ENCODE assay signal across 14 cellular contexts in the genomic region with DNA sequence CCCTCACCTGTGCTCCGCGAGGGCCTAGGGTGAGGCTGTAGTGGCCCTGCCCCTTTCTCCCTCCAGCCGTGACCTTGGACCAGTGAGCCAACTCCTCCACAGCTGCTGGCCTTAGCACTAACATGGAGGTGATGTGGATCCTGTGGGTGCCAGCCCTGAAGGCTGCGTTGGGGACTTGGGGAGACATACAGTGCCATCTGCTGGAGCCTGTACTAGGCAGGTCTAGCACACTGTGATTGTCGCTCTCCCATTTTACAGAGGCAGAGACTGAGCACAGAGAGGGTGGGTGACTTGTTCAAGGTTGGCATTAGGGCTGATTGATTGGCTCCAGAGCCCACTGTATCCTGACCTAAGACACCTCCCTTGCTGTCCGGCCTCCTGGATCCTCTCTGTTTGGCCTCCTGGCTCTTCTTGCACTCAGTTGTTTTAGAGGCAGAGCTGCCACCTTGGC. TPM values are rescaled to one million over a fixed set of nuclear protein-coding genes. Genes with fewer than 3 reads are reported as not detected.
DNase-seq lines count a peak whose midpoint lies in the region; ATAC-seq and TF ChIP-seq lines count a peak whose summit lies in the region.
"Had no signal": no experiment of that assay in that cellular context is flagged by ENCODE, and none has a peak within 500 bp of the region (broad histone marks: within the 10 kb centered on the region; RNA-seq: fewer than 3 reads in every experiment).

No MANE protein-coding gene starts in this region.

- WGBS in sigmoid colon, 2 donors = 83 to 92% methylated on average over 6 of the region's 6 CpGs

- H3K36me3 ChIP-seq in brain microvascular endothelial cell (replicated peaks) (no peaks in the 10 kb centered on the region), sigmoid colon (peaks cover 0 to 51% (median 0%) of the 10 kb centered on the region in 4 donors)

- TF ChIP-seq EP300 in sigmoid colon (IDR thresholded peaks at IDR 0.05) = no peak

- no peaks in the 10 kb centered on the region for H3K27me3 Mint-ChIP-seq in activated CD8-positive, alpha-beta memory T cell treated with anti-CD3 and anti-CD28 coated beads, Interleukin-2, amount 10 ng/mL, durations not matched to agents 7 days and 5 days

- no peak for DNase-seq in activated CD8-positive, alpha-beta memory T cell treated with anti-CD3 and anti-CD28 coated beads, Interleukin-2, amount 10 ng/mL, durations not matched to agents 7 days and 5 days
- DNase-seq in activated CD8-positive, alpha-beta memory T cell treated with anti-CD3 and anti-CD28 coated beads for 24 hours = no peak
- DNase-seq in LNCaP clone FGC (ENCODE audit: low read depth) = no peak
- no peak for DNase-seq in brain microvascular endothelial cell
- peak; percentile 46 for DNase-seq in sigmoid colon
- no peak for DNase-seq in NOMO-1 treated with DMSO at 0.1 percent for 48 hours (lab: John Stamatoyannopoulos, UW; ENCODE audit: unreplicated experiment)
- DNase-seq: NCI-H1417 treated with DMSO at 0.1 percent for 48 hours, NCI-H524 treated with DMSO at 0.1 percent for 48 hours, nucleus accumbens had no signal

- TF ChIP-seq POLR2A in sigmoid colon (IDR thresholded peaks at IDR 0.05) = no peak

- peak; percentile 30; the same call in 1 of the 2 replicates for TF ChIP-seq CTCF in LNCaP clone FGC (IDR thresholded peaks at IDR 0.05; ENCODE audit: control insufficient read depth, extremely low read depth, insufficient read depth)
- TF ChIP-seq CTCF in brain microvascular endothelial cell (IDR thresholded peaks at IDR 0.05; ENCODE audit: low read depth, low read length, missing control alignments) = peak; percentile 34
- no peak for TF ChIP-seq CTCF in sigmoid colon (IDR thresholded peaks at IDR 0.05)

- H3K36me3 Mint-ChIP-seq in activated CD8-positive, alpha-beta memory T cell treated with anti-CD3 and anti-CD28 coated beads, Interleukin-2, amount 10 ng/mL, durations not matched to agents 7 days and 5 days = no peaks in the 10 kb centered on the region

- no peak overlapping the region for H3K27ac Mint-ChIP-seq in activated CD8-positive, alpha-beta memory T cell treated with anti-CD3 and anti-CD28 coated beads, Interleukin-2, amount 10 ng/mL, durations not matched to agents 7 days and 5 days
- H3K27ac Mint-ChIP-seq: endodermal cell had no signal

- H3K4me3 Mint-ChIP-seq in activated CD8-positive, alpha-beta memory T cell treated with anti-CD3 and anti-CD28 coated beads, Interleukin-2, amount 10 ng/mL, durations not matched to agents 7 days and 5 days = no peak overlapping the region
- H3K4me3 Mint-ChIP-seq: endodermal cell had no signal

- no peaks in the 10 kb centered on the region for H3K27me3 ChIP-seq in brain microvascular endothelial cell (replicated peaks)
- H3K27me3 ChIP-seq in sigmoid colon = no peaks in the 10 kb centered on the region

- H3K27ac ChIP-seq in brain microvascular endothelial cell = no peak overlapping the region
- H3K27ac ChIP-seq in sigmoid colon = no peak overlapping the region

- in situ Hi-C loops in brain microvascular endothelial cell (cut with HindIII; ENCODE audit: low pct_ligation_motif_present, low sequenced_read_pairs) = loop anchor here (25.0 kb wide), 2 partner anchors 97 to 197 kb away; partner anchors contain the start of gene ADAMTS14

- no peaks in the 10 kb centered on the region for H3K9me3 Mint-ChIP-seq in activated CD8-positive, alpha-beta memory T cell treated with anti-CD3 and anti-CD28 coated beads, Interleukin-2, amount 10 ng/mL, durations not matched to agents 7 days and 5 days (ENCODE audit: low read depth)
- H3K9me3 Mint-ChIP-seq: endodermal cell had no signal

- H3K4me3 ChIP-seq in LNCaP clone FGC (ENCODE audit: low read depth, low read length) (no peak overlapping the region), brain microvascular endothelial cell (ENCODE audit: low read depth, low read length) (no peak overlapping the region), sigmoid colon (no peak overlapping the region)

- intact Hi-C loops in sigmoid colon (cut with DNase I) = no loop called here

- H3K4me1 ChIP-seq in sigmoid colon = peaks cover 0 to 1% (median under 1%) of the 10 kb centered on the region in 4 donors

- peaks cover 24% of the 10 kb centered on the region for H3K4me1 Mint-ChIP-seq in activated CD8-positive, alpha-beta memory T cell treated with anti-CD3 and anti-CD28 coated beads, Interleukin-2, amount 10 ng/mL, durations not matched to agents 7 days and 5 days
- H3K4me1 Mint-ChIP-seq: endodermal cell had no signal

- H3K9me3 ChIP-seq in sigmoid colon = no peaks in the 10 kb centered on the region

- peak; percentile 70 for ATAC-seq in activated CD8-positive, alpha-beta memory T cell treated with anti-CD3 and anti-CD28 coated beads, Interleukin-2, amount 10 ng/mL, durations not matched to agents 7 days and 5 days
- ATAC-seq in HG02852 (IDR thresholded peaks at IDR 0.05; ENCODE audit: unreplicated experiment) (no peak), HG02642 (IDR thresholded peaks at IDR 0.05; ENCODE audit: poor library complexity, unreplicated experiment) (no peak)

- CTCF ChIA-PET in activated CD8-positive, alpha-beta memory T cell treated with anti-CD3 and anti-CD28 coated beads, Interleukin-2, amount 10 ng/mL, durations not matched to agents 7 days and 5 days (lab: Charles Lee) = interaction anchor here (1.1 to 2.1 kb wide), 6 partner anchors 11 to 194 kb away, joined by 3 to 6 read pairs (median 4); no protein-coding TSS in a partner anchor

RNA-seq across cellular contexts. Expression of gene PRF1, which starts 37.6 kb away (rescaled TPM):
- total RNA-seq in activated CD8-positive, alpha-beta memory T cell treated with anti-CD3 and anti-CD28 coated beads, Interleukin-2, amount 10 ng/mL, durations not matched to agents 7 days and 5 days = 100 to 1,000 TPM; 381 to 433 TPM
- 1 to 10 TPM in 2 of 4 donors, under 1 TPM in 2; 0.16 to 2.8 (median 1.0) TPM for total RNA-seq in sigmoid colon
- 1 to 10 TPM in 2 of 3 donors, not detected in 1; 1.6 to 5.0 TPM for polyA plus RNA-seq in sigmoid colon
- total RNA-seq: endodermal cell, frontal cortex, lung microvascular endothelial cell had no signal

Comparison
In these comparisons a context has a peak if more than half of its experiments do, and no peak if none do; other contexts are left out.
1. CTCF ChIP-seq: peak in LNCaP clone FGC (single experiment) and brain microvascular endothelial cell (single experiment); none in sigmoid colon (0 of 4).
2. RNA of gene PRF1, which starts 37.6 kb away (total RNA-seq): 381 to 433 TPM in activated CD8-positive, alpha-beta memory T cell treated with anti-CD3 and anti-CD28 coated beads, Interleukin-2, amount 10 ng/mL, durations not matched to agents 7 days and 5 days; 0.16 to 2.8 TPM in sigmoid colon; every median in the first group is over 100 times any median in the second.